In genomic region chr5:52799358-52799982, GRCh38 we compare ENCODE assay signal across 8 cellular contexts. TPM values are rescaled to one million over a fixed set of nuclear protein-coding genes. Genes with fewer than 3 reads are reported as not detected.
DNase-seq lines count a peak whose midpoint lies in the region; ATAC-seq and TF ChIP-seq lines count a peak whose summit lies in the region.

No MANE protein-coding gene starts in this region.

- no peak for DNase-seq in CD8-positive, alpha-beta T cell
- DNase-seq in T1000 (lab: John Stamatoyannopoulos, UW), result peak; percentile 59
- DNase-seq in fibroblast of gingiva (ENCODE audit: low read depth), result peak; percentile 87
- no peak for DNase-seq in natural killer cell
- no peak for DNase-seq in COR-L47 (lab: John Stamatoyannopoulos, UW)
- no peak for DNase-seq in activated CD4-positive, CD25-positive, alpha-beta regulatory T cell treated with anti-CD3 and anti-CD28 coated beads, Interleukin-2, amount 50 U/mL, for 72 hours

- peak overlapping the region; percentile 96 for H3K27ac Mint-ChIP-seq in CD8-positive, alpha-beta T cell
- H3K27ac Mint-ChIP-seq in natural killer cell, result peak overlapping the region; percentile 92 to 94

- ATAC-seq in CD8-positive, alpha-beta T cell, result peak; percentile 36
- ATAC-seq in GM19328 (IDR thresholded peaks at IDR 0.05; ENCODE audit: unreplicated experiment) (peak; percentile 16), HG03280 (IDR thresholded peaks at IDR 0.05; ENCODE audit: unreplicated experiment) (peak; percentile 29), natural killer cell (peak; percentile 19 to 36 (median 27))

- CTCF ChIA-PET in CD8-positive, alpha-beta T cell (lab: Charles Lee), result interaction anchor here (0.6 to 2.1 kb wide), 13 partner anchors 11 to 135 kb away, joined by 3 to 25 read pairs (median 4); partner anchors contain the start of genes ITGA1 and PELO

- no peaks in the 10 kb centered on the region for H3K36me3 ChIP-seq in CD8-positive, alpha-beta T cell (ENCODE audit: insufficient read depth, low read length)

- no peaks in the 10 kb centered on the region for H3K9me3 ChIP-seq in CD8-positive, alpha-beta T cell (ENCODE audit: low read length)

- peaks cover 33% of the 10 kb centered on the region for H3K4me1 ChIP-seq in CD8-positive, alpha-beta T cell (ENCODE audit: insufficient read depth, low read length)

- peak overlapping the region; percentile 70 for H3K27ac ChIP-seq in CD8-positive, alpha-beta T cell (ENCODE audit: low read depth, low read length)

- peak overlapping the region; percentile 97 for H3K4me3 Mint-ChIP-seq in CD8-positive, alpha-beta T cell
- peak overlapping the region; percentile 99 for H3K4me3 Mint-ChIP-seq in natural killer cell

- peaks cover 67% of the 10 kb centered on the region for H3K4me1 Mint-ChIP-seq in CD8-positive, alpha-beta T cell (ENCODE audit: low read depth)
- peaks cover 39 to 41% of the 10 kb centered on the region in 2 donors for H3K4me1 Mint-ChIP-seq in natural killer cell

- POLR2A ChIA-PET in CD8-positive, alpha-beta T cell (lab: Charles Lee), result interaction anchor here (0.5 to 3.2 kb wide), 14 partner anchors 9 to 1482 kb away, joined by 3 to 19 read pairs (median 4); partner anchors contain the start of genes ITGA1 and PELO

- TF ChIP-seq CTCF in CD8-positive, alpha-beta T cell (IDR thresholded peaks at IDR 0.05), result no peak
- TF ChIP-seq CTCF in natural killer cell (IDR thresholded peaks at IDR 0.05), result no peak

- H3K9me3 Mint-ChIP-seq in CD8-positive, alpha-beta T cell, result no peaks in the 10 kb centered on the region
- H3K9me3 Mint-ChIP-seq in natural killer cell, result no peaks in the 10 kb centered on the region

- H3K36me3 Mint-ChIP-seq in CD8-positive, alpha-beta T cell, result peaks cover 30% of the 10 kb centered on the region
- no peaks in the 10 kb centered on the region for H3K36me3 Mint-ChIP-seq in natural killer cell

- no peaks in the 10 kb centered on the region for H3K27me3 ChIP-seq in CD8-positive, alpha-beta T cell (ENCODE audit: insufficient read depth, low read length)

- intact Hi-C loops in CD8-positive, alpha-beta T cell (cut with DNase I, micrococcal nuclease), result loop anchor here (1.0 to 5.0 kb wide), 3 partner anchors 12 to 1513 kb away; partner anchors contain the start of genes ARL15 (in 1 of the 2), ITGA1 (in 1 of the 2) and PELO (in 1 of the 2)
- intact Hi-C loops in natural killer cell (cut with micrococcal nuclease), result no loop called here

- H3K27me3 Mint-ChIP-seq in CD8-positive, alpha-beta T cell (ENCODE audit: low read depth), result no peaks in the 10 kb centered on the region
- no peaks in the 10 kb centered on the region for H3K27me3 Mint-ChIP-seq in natural killer cell (ENCODE audit: low read depth in 2 of 2)

- peak overlapping the region; percentile 81 for H3K4me3 ChIP-seq in CD8-positive, alpha-beta T cell (ENCODE audit: low read depth, low read length)

RNA-seq across cellular contexts. Expression of gene ITGA1, which starts 11.8 kb away (rescaled TPM):
- 1 to 10 TPM; 4.6 to 7.3 TPM for total RNA-seq in CD8-positive, alpha-beta T cell
- total RNA-seq in natural killer cell, result under 1 TPM; 0.45 to 0.82 (median 0.47) TPM

RNA-seq across cellular contexts. Expression of gene PELO, which starts 11.8 kb away (rescaled TPM):
- 10 to 100 TPM; 13.4 to 13.7 TPM for total RNA-seq in CD8-positive, alpha-beta T cell
- 1 to 10 TPM; 2.6 to 3.9 (median 3.7) TPM for total RNA-seq in natural killer cell

Comparison
In these comparisons a context has a peak if more than half of its experiments do, and no peak if none do; other contexts are left out.
1. DNase-seq: peak in T1000 (single experiment) and fibroblast of gingiva (single experiment); none in CD8-positive, alpha-beta T cell (0 of 7), natural killer cell (single experiment), COR-L47 (single experiment) and activated CD4-positive, CD25-positive, alpha-beta regulatory T cell treated with anti-CD3 and anti-CD28 coated beads, Interleukin-2, amount 50 U/mL, for 72 hours (single experiment).
2. Peak in every context shown above with its lines, with median percentiles within 50 percentile points of each other: ATAC-seq.